Comparison of ENCODE assay signal across 1 cellular context in genomic region chr1:212291505-212292134, GRCh38.
A peak's percentile ranks its signal among the peaks of the same experiment; 100 is the strongest.
TF ChIP-seq lines count a peak whose summit lies in the region.

No MANE protein-coding gene starts in this region.

TF ChIP-seq in GM12878, 131 proteins besides CTCF, POLR2A, EP300 and RAD21 (continued from another document):
- no peak for TF ChIP-seq ZBTB40 (IDR thresholded peaks at IDR 0.05; ENCODE audit: borderline replicate concordance)
- TF ChIP-seq BHLHE40 (IDR thresholded peaks at IDR 0.05; ENCODE audit: borderline replicate concordance in 1 of 2, low read depth in 2 of 2, low read length in 1 of 2): no peak
- no peak for TF ChIP-seq ATF3 (IDR thresholded peaks at IDR 0.05; ENCODE audit: borderline replicate concordance, extremely low read depth, low read depth, low read length)
- no peak for TF ChIP-seq ATF2 (IDR thresholded peaks at IDR 0.05; ENCODE audit: low read length)
- TF ChIP-seq TCF3 (IDR thresholded peaks at IDR 0.05; ENCODE audit: borderline replicate concordance, insufficient read depth, low read depth, low read length): no peak
- TF ChIP-seq PAX8 (IDR thresholded peaks at IDR 0.05): no peak
- peak; percentile 75 for TF ChIP-seq SMC3 (IDR thresholded peaks at IDR 0.05; ENCODE audit: borderline replicate concordance, low read length)
- TF ChIP-seq MTA2 (IDR thresholded peaks at IDR 0.05; ENCODE audit: low read depth): no peak
- TF ChIP-seq HSF1 (IDR thresholded peaks at IDR 0.05; ENCODE audit: low read depth, low read length): no peak
- TF ChIP-seq DPF2 (IDR thresholded peaks at IDR 0.05): no peak
- TF ChIP-seq CREB1 (IDR thresholded peaks at IDR 0.05; ENCODE audit: low read depth): no peak
- no peak for TF ChIP-seq RELA (IDR thresholded peaks at IDR 0.05; ENCODE audit: borderline replicate concordance, partially characterized antibody)
- no peak for TF ChIP-seq TAF1 (IDR thresholded peaks at IDR 0.05; ENCODE audit: borderline replicate concordance, low read depth, low read length)
- no peak for TF ChIP-seq EGR1 (IDR thresholded peaks at IDR 0.05; ENCODE audit: borderline replicate concordance in 1 of 2, low read depth in 2 of 2, low read length in 2 of 2)
- no peak for TF ChIP-seq HDAC2 (IDR thresholded peaks at IDR 0.05)
- TF ChIP-seq SMARCA5 (IDR thresholded peaks at IDR 0.05): peak; percentile 40; the same call in 1 of the 2 replicates
- no peak for TF ChIP-seq ZBTB33 (IDR thresholded peaks at IDR 0.05)
- no peak for TF ChIP-seq EED (IDR thresholded peaks at IDR 0.05; ENCODE audit: low read depth)
- no peak for TF ChIP-seq TCF7 (IDR thresholded peaks at IDR 0.05; ENCODE audit: borderline replicate concordance)
- no peak for TF ChIP-seq TCF12 (IDR thresholded peaks at IDR 0.05; ENCODE audit: low read depth, low read length)
- 0 out of 2 replicates have a peak, but pooled peaks have one; percentile 29 for TF ChIP-seq SMAD5 (IDR thresholded peaks at IDR 0.05; ENCODE audit: low read depth)
- no peak for TF ChIP-seq USF2 (IDR thresholded peaks at IDR 0.05; ENCODE audit: borderline replicate concordance, low read depth, low read length)
- TF ChIP-seq ZNF24 (IDR thresholded peaks at IDR 0.05): peak; percentile 55; the same call in 1 of the 2 replicates
- TF ChIP-seq HCFC1 (IDR thresholded peaks at IDR 0.05; ENCODE audit: low read length): no peak
- no peak for TF ChIP-seq CBX5 (IDR thresholded peaks at IDR 0.05; ENCODE audit: low read depth)
- no peak for TF ChIP-seq ZNF274 (IDR thresholded peaks at IDR 0.05; ENCODE audit: insufficient read depth, insufficient read length)
- TF ChIP-seq CHD1 (IDR thresholded peaks at IDR 0.05; ENCODE audit: low read depth, low read length): no peak
- no peak for TF ChIP-seq SRF (IDR thresholded peaks at IDR 0.05; ENCODE audit: low read depth in 2 of 2, low read length in 2 of 2)
- TF ChIP-seq NR2C2 (IDR thresholded peaks at IDR 0.05; ENCODE audit: borderline replicate concordance, control insufficient read depth, insufficient read length, low read depth): no peak
- TF ChIP-seq YY1 (IDR thresholded peaks at IDR 0.05; ENCODE audit: low read depth, low read length): 0 out of 2 replicates have a peak, but pooled peaks have one; percentile 17
- TF ChIP-seq BACH1 (IDR thresholded peaks at IDR 0.05; ENCODE audit: borderline replicate concordance): no peak
- no peak for TF ChIP-seq TBL1XR1 (IDR thresholded peaks at IDR 0.05; ENCODE audit: low read depth, low read length)
- no peak for TF ChIP-seq MEF2A (IDR thresholded peaks at IDR 0.05; ENCODE audit: insufficient read depth, low read depth, low read length)
- no peak for TF ChIP-seq HDAC6 (IDR thresholded peaks at IDR 0.05; ENCODE audit: unreplicated experiment)
- no peak for TF ChIP-seq SUPT20H (IDR thresholded peaks at IDR 0.05; ENCODE audit: borderline replicate concordance, control insufficient read depth, low read depth, low read length)
